In genomic region chr6:28944412-28945006, GRCh38 we compare ENCODE assay signal across 1 cellular context.
TF ChIP-seq lines count a peak whose summit lies in the region.

No MANE protein-coding gene starts in this region.

TF ChIP-seq in H1, 55 proteins besides CTCF, POLR2A, EP300 and RAD21:
- TF ChIP-seq YY1 (IDR thresholded peaks at IDR 0.05; ENCODE audit: low read depth, low read length) (0 out of 2 replicates have a peak, but pooled peaks have one; percentile 32), ATF2 (IDR thresholded peaks at IDR 0.05; ENCODE audit: low read length) (no peak), NRF1 (IDR thresholded peaks at IDR 0.05; ENCODE audit: low read depth, low read length) (peak; percentile 26; the same call in 1 of the 2 replicates), CEBPB (IDR thresholded peaks at IDR 0.05; ENCODE audit: low read depth, low read length) (peak; percentile 42; the same call in 1 of the 2 replicates), KDM1A (IDR thresholded peaks at IDR 0.05; ENCODE audit: borderline replicate concordance, low read length) (no peak), SIX5 (IDR thresholded peaks at IDR 0.05; ENCODE audit: low read depth, low read length) (no peak), TBP (IDR thresholded peaks at IDR 0.05; ENCODE audit: low read depth, low read length) (peak; percentile 100), SP4 (IDR thresholded peaks at IDR 0.05; ENCODE audit: low read length) (peak; percentile 78; the same call in 1 of the 2 replicates), SIN3A (conservative IDR thresholded peaks at IDR 0.05 in 1 of 2, IDR thresholded peaks at IDR 0.05 in 1 of 2; ENCODE audit: low read depth in 1 of 2, low read length in 2 of 2) (0 out of 4 replicates have a peak, but pooled peaks of 1 of the 2 experiments have one; percentile 33), E2F6 (IDR thresholded peaks at IDR 0.05) (no peak), SAP30 (IDR thresholded peaks at IDR 0.05; ENCODE audit: insufficient read depth, insufficient replicate concordance, low read length) (no peak), TEAD4 (IDR thresholded peaks at IDR 0.05; ENCODE audit: low read depth, low read length) (peak; percentile 79), RBBP5 (IDR thresholded peaks at IDR 0.05; ENCODE audit: borderline replicate concordance, low read depth, low read length) (no peak), RFX5 (IDR thresholded peaks at IDR 0.05; ENCODE audit: borderline replicate concordance, low read depth, low read length) (no peak), MAFK (IDR thresholded peaks at IDR 0.05; ENCODE audit: low read depth, low read length) (peak; percentile 61; the same call in 1 of the 2 replicates), GABPA (IDR thresholded peaks at IDR 0.05; ENCODE audit: borderline replicate concordance, insufficient read depth, low read length) (no peak), CHD2 (IDR thresholded peaks at IDR 0.05; ENCODE audit: low read length) (no peak), SIRT6 (IDR thresholded peaks at IDR 0.05; ENCODE audit: low read length) (no peak), CREB1 (IDR thresholded peaks at IDR 0.05) (peak; percentile 60; the same call in 1 of the 2 replicates), POU5F1 (IDR thresholded peaks at IDR 0.05; ENCODE audit: low read depth, low read length) (peak; percentile 75)
